In the genomic region with DNA sequence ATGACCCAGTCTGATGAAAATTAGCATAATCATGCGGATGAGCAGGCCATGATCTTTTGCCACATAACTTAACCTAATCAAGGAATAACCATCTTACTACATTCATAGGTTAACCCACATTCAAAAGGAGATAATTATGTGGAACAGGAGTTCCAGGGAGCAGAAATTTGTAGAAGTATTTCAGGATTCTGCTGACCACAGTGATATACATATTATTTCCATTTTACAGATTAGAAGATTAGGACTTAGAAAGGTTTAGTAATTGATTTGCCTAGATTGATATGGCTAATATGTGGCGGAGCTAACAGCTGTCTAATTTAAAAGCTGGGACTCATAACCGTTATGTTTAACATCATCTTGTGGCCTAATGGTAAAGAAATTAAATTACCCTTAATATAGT, we compare ENCODE assay signal across 9 cellular contexts.
"Had no signal": no experiment of that assay in that cellular context is flagged by ENCODE, and none has a peak within 500 bp of the region (broad histone marks: within the 10 kb centered on the region; RNA-seq: fewer than 3 reads in every experiment).

No MANE protein-coding gene starts in this region.

- FAIRE-seq: H1, H54 had no signal

- DNase-seq: H9, HCEC 1CT, Karpas-422, KBM-7 had no signal

- H3K4me3 ChIP-seq: GM23338 had no signal

- H2AFZ ChIP-seq: GM23338 had no signal

- ATAC-seq: GM23338 had no signal

- H3K27ac ChIP-seq: HL-60, KMS-11 had no signal

- H3K4me2 ChIP-seq: GM23338, KMS-11 had no signal

- H3K9ac ChIP-seq: KMS-11 had no signal
